2 cellular contexts compared by ENCODE assay signal in the genomic region with DNA sequence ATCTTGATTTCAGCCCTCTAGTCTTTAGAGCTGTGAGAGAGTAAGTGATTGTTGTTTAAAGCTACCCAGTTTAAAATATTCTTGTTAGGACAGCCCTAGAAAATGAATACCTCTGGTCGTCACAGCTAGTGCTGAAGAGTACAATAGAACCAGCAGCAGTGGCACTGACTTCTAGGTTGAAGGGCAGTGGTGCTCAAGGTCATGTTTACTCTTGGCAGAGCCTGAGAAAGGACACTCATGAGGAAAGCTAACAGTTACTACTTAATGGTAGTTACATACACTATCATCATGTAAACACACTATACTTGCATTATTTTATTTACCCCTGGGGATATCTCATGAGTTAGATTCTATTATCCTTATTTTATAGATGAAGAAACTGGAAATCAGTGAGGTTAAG.
TF ChIP-seq lines count a peak whose summit lies in the region.

No MANE protein-coding gene starts in this region.

TF ChIP-seq in K562, 482 proteins besides CTCF, POLR2A, EP300 and RAD21 (continued from another document):
- TF ChIP-seq, protein P1, sequence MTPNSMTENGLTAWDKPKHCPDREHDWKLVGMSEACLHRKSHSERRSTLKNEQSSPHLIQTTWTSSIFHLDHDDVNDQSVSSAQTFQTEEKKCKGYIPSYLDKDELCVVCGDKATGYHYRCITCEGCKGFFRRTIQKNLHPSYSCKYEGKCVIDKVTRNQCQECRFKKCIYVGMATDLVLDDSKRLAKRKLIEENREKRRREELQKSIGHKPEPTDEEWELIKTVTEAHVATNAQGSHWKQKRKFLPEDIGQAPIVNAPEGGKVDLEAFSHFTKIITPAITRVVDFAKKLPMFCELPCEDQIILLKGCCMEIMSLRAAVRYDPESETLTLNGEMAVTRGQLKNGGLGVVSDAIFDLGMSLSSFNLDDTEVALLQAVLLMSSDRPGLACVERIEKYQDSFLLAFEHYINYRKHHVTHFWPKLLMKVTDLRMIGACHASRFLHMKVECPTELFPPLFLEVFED (CRISPR knock-in tag; conservative IDR thresholded peaks at IDR 0.05): no peak

TF ChIP-seq in HepG2, 621 proteins besides CTCF, POLR2A, EP300 and RAD21 (continued from another document):
- TF ChIP-seq, protein P2, sequence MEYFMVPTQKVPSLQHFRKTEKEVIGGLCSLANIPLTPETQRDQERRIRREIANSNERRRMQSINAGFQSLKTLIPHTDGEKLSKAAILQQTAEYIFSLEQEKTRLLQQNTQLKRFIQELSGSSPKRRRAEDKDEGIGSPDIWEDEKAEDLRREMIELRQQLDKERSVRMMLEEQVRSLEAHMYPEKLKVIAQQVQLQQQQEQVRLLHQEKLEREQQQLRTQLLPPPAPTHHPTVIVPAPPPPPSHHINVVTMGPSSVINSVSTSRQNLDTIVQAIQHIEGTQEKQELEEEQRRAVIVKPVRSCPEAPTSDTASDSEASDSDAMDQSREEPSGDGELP (IDR thresholded peaks at IDR 0.05; ENCODE audit: borderline replicate concordance, low read depth): no peak
- TF ChIP-seq NKX3-1 (CRISPR knock-in tag; IDR thresholded peaks at IDR 0.05) (no peak), SMARCC2 (IDR thresholded peaks at IDR 0.05) (no peak), NR2F2 (IDR thresholded peaks at IDR 0.05; ENCODE audit: borderline replicate concordance, low read depth) (no peak), ZNF143 (CRISPR knock-in tag; IDR thresholded peaks at IDR 0.05) (no peak), ZBTB3 (CRISPR knock-in tag; IDR thresholded peaks at IDR 0.05; ENCODE audit: borderline replicate concordance, low read depth) (no peak), HOXA7 (CRISPR knock-in tag; IDR thresholded peaks at IDR 0.05) (no peak), HMG20A (CRISPR knock-in tag; IDR thresholded peaks at IDR 0.05; ENCODE audit: borderline replicate concordance) (no peak), SAFB2 (CRISPR knock-in tag; IDR thresholded peaks at IDR 0.05; ENCODE audit: borderline replicate concordance, low read depth) (no peak), GTF2F1 (IDR thresholded peaks at IDR 0.05; ENCODE audit: low read length) (no peak), REXO4 (CRISPR knock-in tag; IDR thresholded peaks at IDR 0.05; ENCODE audit: borderline replicate concordance) (no peak)
- TF ChIP-seq, protein P3, sequence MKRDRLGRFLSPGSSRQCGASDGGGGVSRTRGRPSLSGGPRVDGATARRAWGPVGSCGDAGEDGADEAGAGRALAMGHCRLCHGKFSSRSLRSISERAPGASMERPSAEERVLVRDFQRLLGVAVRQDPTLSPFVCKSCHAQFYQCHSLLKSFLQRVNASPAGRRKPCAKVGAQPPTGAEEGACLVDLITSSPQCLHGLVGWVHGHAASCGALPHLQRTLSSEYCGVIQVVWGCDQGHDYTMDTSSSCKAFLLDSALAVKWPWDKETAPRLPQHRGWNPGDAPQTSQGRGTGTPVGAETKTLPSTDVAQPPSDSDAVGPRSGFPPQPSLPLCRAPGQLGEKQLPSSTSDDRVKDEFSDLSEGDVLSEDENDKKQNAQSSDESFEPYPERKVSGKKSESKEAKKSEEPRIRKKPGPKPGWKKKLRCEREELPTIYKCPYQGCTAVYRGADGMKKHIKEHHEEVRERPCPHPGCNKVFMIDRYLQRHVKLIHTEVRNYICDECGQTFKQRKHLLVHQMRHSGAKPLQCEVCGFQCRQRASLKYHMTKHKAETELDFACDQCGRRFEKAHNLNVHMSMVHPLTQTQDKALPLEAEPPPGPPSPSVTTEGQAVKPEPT (CRISPR knock-in tag; IDR thresholded peaks at IDR 0.05; ENCODE audit: low read depth): no peak
- TF ChIP-seq, protein P4, sequence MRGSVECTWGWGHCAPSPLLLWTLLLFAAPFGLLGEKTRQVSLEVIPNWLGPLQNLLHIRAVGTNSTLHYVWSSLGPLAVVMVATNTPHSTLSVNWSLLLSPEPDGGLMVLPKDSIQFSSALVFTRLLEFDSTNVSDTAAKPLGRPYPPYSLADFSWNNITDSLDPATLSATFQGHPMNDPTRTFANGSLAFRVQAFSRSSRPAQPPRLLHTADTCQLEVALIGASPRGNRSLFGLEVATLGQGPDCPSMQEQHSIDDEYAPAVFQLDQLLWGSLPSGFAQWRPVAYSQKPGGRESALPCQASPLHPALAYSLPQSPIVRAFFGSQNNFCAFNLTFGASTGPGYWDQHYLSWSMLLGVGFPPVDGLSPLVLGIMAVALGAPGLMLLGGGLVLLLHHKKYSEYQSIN (CRISPR knock-in tag; IDR thresholded peaks at IDR 0.05; ENCODE audit: borderline replicate concordance): no peak
